ENCODE assay signal across 8 cellular contexts in the genomic region with DNA sequence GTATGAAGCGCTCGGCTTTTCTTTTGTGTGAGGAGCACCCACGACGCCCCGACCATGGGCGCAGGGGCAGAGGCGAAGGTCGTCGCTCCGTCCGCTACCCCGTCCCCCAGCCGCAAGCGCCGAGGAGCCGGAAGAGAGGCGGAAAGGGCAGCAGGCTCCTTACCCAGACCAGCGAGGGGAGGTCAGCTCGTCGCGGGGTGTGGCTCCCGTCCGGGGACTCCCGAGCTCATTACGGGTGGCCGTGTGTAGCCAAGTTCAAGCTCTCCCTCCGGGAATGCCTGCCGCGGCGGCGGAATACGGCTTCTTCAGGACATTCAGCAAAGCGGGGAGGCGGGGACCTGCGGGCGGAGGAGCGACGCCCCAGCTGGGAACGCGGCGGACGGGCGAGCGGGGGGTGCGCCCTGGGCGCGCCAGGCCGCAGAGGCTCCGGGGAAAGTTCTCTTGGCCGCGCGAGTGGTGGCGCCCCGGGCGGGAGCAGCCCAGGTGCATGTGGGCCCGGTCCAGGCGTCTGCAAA. TPM values are rescaled to one million over a fixed set of nuclear protein-coding genes. Genes with fewer than 3 reads are reported as not detected.
DNase-seq lines count a peak whose midpoint lies in the region; ATAC-seq and TF ChIP-seq lines count a peak whose summit lies in the region.

No MANE protein-coding gene starts in this region.

- H3K27me3 Mint-ChIP-seq in nephron progenitor cell (ENCODE audit: low read depth, poor library complexity): peaks cover 94% of the 10 kb centered on the region

- peaks cover 22% of the 10 kb centered on the region for H3K27me3 ChIP-seq in WERI-Rb-1 (ENCODE audit: insufficient read depth, low read depth, severe bottlenecking)

- H3K27ac ChIP-seq in WERI-Rb-1: no peak overlapping the region

- H3K4me3 ChIP-seq in WERI-Rb-1 (ENCODE audit: low read depth, low read length) (peak overlapping the region; percentile 58), fibroblast of villous mesenchyme (ENCODE audit: low read depth, low read length) (peak overlapping the region; percentile 58)

- H3K27ac Mint-ChIP-seq in nephron progenitor cell: no peak overlapping the region

- DNase-seq in NCI-H146 (lab: John Stamatoyannopoulos, UW): peak; percentile 53
- DNase-seq in NCI-H146 treated with DMSO at 0.1 percent for 48 hours (lab: John Stamatoyannopoulos, UW; ENCODE audit: unreplicated experiment): no peak
- peak; percentile 25 for DNase-seq in HK-2 (ENCODE audit: unreplicated experiment)
- peak; percentile 59 for DNase-seq in WERI-Rb-1
- DNase-seq in fibroblast of villous mesenchyme (ENCODE audit: low read depth): peak; percentile 4
- peak; percentile 64 for DNase-seq in nephron progenitor cell

- peak overlapping the region; percentile 84 for H3K4me3 Mint-ChIP-seq in nephron progenitor cell

- no peaks in the 10 kb centered on the region for H3K9me3 ChIP-seq in WERI-Rb-1 (ENCODE audit: severe bottlenecking)

- TF ChIP-seq CTCF in WERI-Rb-1 (IDR thresholded peaks at IDR 0.05; ENCODE audit: low read depth, low read length) (no peak), fibroblast of villous mesenchyme (IDR thresholded peaks at IDR 0.05; ENCODE audit: insufficient read depth, low read depth, low read length) (no peak), nephron progenitor cell (IDR thresholded peaks at IDR 0.05) (no peak)

- no peaks in the 10 kb centered on the region for H3K36me3 Mint-ChIP-seq in nephron progenitor cell (ENCODE audit: low read depth)

- peaks cover 8% of the 10 kb centered on the region for H3K4me1 Mint-ChIP-seq in nephron progenitor cell

- H3K9me3 Mint-ChIP-seq in nephron progenitor cell: no peaks in the 10 kb centered on the region

- ATAC-seq in GM21423 (IDR thresholded peaks at IDR 0.05; ENCODE audit: unreplicated experiment): peak; percentile 26
- ATAC-seq in activated CD4-positive, CD25-positive, alpha-beta regulatory T cell treated with anti-CD3 and anti-CD28 coated beads, Interleukin-2, amount 50 U/mL, for 24 hours: no peak

- H3K36me3 ChIP-seq in WERI-Rb-1: no peaks in the 10 kb centered on the region

RNA-seq across cellular contexts. Expression of a gene that starts 0.6 kb away (rescaled TPM):
- 0.64 and 0.86 TPM in 2 replicates for total RNA-seq in fibroblast of villous mesenchyme
